25 cellular contexts compared by ENCODE assay signal in the genomic region with DNA sequence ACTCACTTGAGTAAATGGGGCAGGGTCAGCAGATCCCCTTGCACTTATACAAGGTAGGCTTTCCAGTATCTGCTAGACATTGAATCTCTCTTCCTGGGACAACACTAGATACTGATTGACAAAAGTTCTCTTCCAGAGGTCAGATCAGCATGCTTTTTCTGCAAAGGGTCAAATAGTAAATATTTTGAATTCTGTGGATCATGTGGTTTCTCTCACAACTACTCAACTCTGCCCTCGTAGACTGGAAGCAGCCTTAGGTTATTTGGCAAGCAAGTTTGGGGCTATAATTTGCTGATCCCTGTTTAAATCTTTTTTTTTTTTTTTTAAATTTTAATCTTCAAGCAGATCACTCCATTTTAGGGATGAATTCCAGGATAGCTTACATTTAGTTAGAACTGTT.
"Had no signal": no experiment of that assay in that cellular context is flagged by ENCODE, and none has a peak within 500 bp of the region (broad histone marks: within the 10 kb centered on the region; RNA-seq: fewer than 3 reads in every experiment).

No MANE protein-coding gene starts in this region.

- H3K27ac ChIP-seq: adrenal gland, SJSA1, VCaP had no signal

- H3K4me3 ChIP-seq: adrenal gland, SJSA1 had no signal

- H3K36me3 ChIP-seq: adrenal gland, SJSA1 had no signal

- ATAC-seq: activated T-cell treated with anti-CD3 and anti-CD28 coated beads, Interleukin-2, amount 50 U/mL, for 72 hours; PC-3 had no signal

- H3K9me3 ChIP-seq: adrenal gland, SJSA1 had no signal

- H3K27me3 Mint-ChIP-seq: activated CD4-positive, alpha-beta memory T cell treated with anti-CD3 and anti-CD28 coated beads, Interleukin-2, amount 10 ng/mL, durations not matched to agents 7 days and 5 days; activated naive CD4-positive, alpha-beta T cell treated with anti-CD3 and anti-CD28 coated beads, Interleukin-2, amount 10 ng/mL, durations not matched to agents 7 days and 5 days had no signal

- H3K4me3 Mint-ChIP-seq: activated CD4-positive, alpha-beta memory T cell treated with anti-CD3 and anti-CD28 coated beads, Interleukin-2, amount 10 ng/mL, durations not matched to agents 7 days and 5 days; activated naive CD4-positive, alpha-beta T cell treated with anti-CD3 and anti-CD28 coated beads, Interleukin-2, amount 10 ng/mL, durations not matched to agents 7 days and 5 days; activated naive CD8-positive, alpha-beta T cell treated with anti-CD3 and anti-CD28 coated beads, Interleukin-2, amount 10 ng/mL, durations not matched to agents 7 days and 5 days; activated T-cell treated with anti-CD3 and anti-CD28 coated beads, Interleukin-2, amount 50 U/mL, for 72 hours had no signal

- FAIRE-seq: RCC 7860 had no signal

- H3K27ac Mint-ChIP-seq: activated CD4-positive, alpha-beta memory T cell treated with anti-CD3 and anti-CD28 coated beads, Interleukin-2, amount 10 ng/mL, durations not matched to agents 7 days and 5 days; activated naive CD4-positive, alpha-beta T cell treated with anti-CD3 and anti-CD28 coated beads, Interleukin-2, amount 10 ng/mL, durations not matched to agents 7 days and 5 days; activated naive CD8-positive, alpha-beta T cell treated with anti-CD3 and anti-CD28 coated beads, Interleukin-2, amount 10 ng/mL, durations not matched to agents 7 days and 5 days; activated T-helper 2 cell treated with anti-CD3 and anti-CD28 coated beads, Interferon-gamma antibody, Interleukin-2, Interleukin-4, amounts not matched to agents 10 μg/mL and 5 μg/mL and 100 μg/mL, durations not matched to agents 14 hours and 24 hours and 36 hours had no signal

- DNase-seq: activated CD4-positive, alpha-beta memory T cell treated with anti-CD3 and anti-CD28 coated beads, Interleukin-2, amount 10 ng/mL, durations not matched to agents 7 days and 5 days; activated CD4-positive, alpha-beta T cell treated with anti-CD3 and anti-CD28 coated beads, Interleukin-2, amount 50 U/mL, for 1 hour; activated CD4-positive, CD25-positive, alpha-beta regulatory T cell; activated gamma-delta T cell treated with Interleukin-2 at 50 U/mL for 16 hours; activated naive CD4-positive, alpha-beta T cell treated with anti-CD3 and anti-CD28 coated beads, Interleukin-2, amount 10 ng/mL, durations not matched to agents 7 days and 5 days; activated naive CD8-positive, alpha-beta T cell treated with anti-CD3 and anti-CD28 coated beads, Interleukin-2, amount 10 ng/mL, durations not matched to agents 7 days and 5 days; activated T-cell treated with anti-CD3 and anti-CD28 coated beads for 4 hours; activated T-cell treated with anti-CD3 and anti-CD28 coated beads, Interleukin-2, amount 50 U/mL, for 72 hours; adrenal gland; anterior cingulate cortex; KBM-7; NCI-H1048; NCI-H146; NCI-H187 treated with DMSO at 0.1 percent for 48 hours; NCI-H345; NCI-H510A; NCI-H526 treated with DMSO at 0.1 percent for 48 hours; NCI-H82; PC-3; SHP77; T-helper 1 cell had no signal

- H3K27me3 ChIP-seq: adrenal gland, SJSA1 had no signal
